2 cellular contexts compared by ENCODE assay signal in the genomic region with DNA sequence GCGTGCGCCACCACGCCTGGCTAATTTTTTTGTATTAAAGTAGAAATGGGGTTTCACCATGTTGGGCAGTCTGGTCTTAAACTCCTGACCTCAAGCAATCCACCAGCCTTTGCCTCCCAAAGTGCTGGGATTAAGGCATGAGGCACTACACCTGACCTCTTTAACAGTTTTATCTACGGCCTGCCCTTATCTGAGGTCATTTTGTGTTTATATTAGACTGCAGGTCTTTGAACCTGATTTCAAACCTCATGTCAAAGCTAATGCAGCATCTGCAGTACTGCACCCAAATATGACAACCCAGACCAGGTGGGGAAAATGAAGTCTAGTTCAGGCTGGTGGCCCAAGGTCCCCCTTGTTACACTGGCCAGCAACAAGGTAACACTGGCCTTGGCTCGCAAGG.
TF ChIP-seq lines count a peak whose summit lies in the region.

No MANE protein-coding gene starts in this region.

TF ChIP-seq in GM23338, 12 proteins besides CTCF, POLR2A, EP300 and RAD21 (continued from another document):
- TF ChIP-seq, protein P1, sequence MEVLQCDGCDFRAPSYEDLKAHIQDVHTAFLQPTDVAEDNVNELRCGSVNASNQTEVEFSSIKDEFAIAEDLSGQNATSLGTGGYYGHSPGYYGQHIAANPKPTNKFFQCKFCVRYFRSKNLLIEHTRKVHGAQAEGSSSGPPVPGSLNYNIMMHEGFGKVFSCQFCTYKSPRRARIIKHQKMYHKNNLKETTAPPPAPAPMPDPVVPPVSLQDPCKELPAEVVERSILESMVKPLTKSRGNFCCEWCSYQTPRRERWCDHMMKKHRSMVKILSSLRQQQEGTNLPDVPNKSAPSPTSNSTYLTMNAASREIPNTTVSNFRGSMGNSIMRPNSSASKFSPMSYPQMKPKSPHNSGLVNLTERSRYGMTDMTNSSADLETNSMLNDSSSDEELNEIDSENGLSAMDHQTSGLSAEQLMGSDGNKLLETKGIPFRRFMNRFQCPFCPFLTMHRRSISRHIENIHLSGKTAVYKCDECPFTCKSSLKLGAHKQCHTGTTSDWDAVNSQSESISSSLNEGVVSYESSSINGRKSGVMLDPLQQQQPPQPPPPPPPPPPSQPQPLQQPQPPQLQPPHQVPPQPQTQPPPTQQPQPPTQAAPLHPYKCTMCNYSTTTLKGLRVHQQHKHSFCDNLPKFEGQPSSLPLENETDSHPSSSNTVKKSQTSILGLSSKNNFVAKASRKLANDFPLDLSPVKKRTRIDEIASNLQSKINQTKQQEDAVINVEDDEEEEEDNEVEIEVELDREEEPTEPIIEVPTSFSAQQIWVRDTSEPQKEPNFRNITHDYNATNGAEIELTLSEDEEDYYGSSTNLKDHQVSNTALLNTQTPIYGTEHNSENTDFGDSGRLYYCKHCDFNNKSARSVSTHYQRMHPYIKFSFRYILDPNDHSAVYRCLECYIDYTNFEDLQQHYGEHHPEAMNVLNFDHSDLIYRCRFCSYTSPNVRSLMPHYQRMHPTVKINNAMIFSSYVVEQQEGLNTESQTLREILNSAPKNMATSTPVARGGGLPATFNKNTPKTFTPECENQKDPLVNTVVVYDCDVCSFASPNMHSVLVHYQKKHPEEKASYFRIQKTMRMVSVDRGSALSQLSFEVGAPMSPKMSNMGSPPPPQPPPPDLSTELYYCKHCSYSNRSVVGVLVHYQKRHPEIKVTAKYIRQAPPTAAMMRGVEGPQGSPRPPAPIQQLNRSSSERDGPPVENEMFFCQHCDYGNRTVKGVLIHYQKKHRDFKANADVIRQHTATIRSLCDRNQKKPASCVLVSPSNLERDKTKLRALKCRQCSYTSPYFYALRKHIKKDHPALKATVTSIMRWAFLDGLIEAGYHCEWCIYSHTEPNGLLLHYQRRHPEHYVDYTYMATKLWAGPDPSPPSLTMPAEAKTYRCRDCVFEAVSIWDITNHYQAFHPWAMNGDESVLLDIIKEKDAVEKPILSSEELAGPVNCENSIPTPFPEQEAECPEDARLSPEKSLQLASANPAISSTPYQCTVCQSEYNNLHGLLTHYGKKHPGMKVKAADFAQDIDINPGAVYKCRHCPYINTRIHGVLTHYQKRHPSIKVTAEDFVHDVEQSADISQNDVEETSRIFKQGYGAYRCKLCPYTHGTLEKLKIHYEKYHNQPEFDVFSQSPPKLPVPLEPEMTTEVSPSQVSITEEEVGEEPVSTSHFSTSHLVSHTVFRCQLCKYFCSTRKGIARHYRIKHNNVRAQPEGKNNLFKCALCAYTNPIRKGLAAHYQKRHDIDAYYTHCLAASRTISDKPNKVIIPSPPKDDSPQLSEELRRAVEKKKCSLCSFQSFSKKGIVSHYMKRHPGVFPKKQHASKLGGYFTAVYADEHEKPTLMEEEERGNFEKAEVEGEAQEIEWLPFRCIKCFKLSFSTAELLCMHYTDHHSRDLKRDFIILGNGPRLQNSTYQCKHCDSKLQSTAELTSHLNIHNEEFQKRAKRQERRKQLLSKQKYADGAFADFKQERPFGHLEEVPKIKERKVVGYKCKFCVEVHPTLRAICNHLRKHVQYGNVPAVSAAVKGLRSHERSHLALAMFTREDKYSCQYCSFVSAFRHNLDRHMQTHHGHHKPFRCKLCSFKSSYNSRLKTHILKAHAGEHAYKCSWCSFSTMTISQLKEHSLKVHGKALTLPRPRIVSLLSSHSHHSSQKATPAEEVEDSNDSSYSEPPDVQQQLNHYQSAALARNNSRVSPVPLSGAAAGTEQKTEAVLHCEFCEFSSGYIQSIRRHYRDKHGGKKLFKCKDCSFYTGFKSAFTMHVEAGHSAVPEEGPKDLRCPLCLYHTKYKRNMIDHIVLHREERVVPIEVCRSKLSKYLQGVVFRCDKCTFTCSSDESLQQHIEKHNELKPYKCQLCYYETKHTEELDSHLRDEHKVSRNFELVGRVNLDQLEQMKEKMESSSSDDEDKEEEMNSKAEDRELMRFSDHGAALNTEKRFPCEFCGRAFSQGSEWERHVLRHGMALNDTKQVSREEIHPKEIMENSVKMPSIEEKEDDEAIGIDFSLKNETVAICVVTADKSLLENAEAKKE (CRISPR knock-in tag; IDR thresholded peaks at IDR 0.05) = no peak
- no peak for TF ChIP-seq NANOG (IDR thresholded peaks at IDR 0.05; ENCODE audit: borderline replicate concordance)
- no peak for TF ChIP-seq EZH2 (IDR thresholded peaks at IDR 0.05; ENCODE audit: low read depth, unreplicated experiment)
- TF ChIP-seq, protein P2, sequence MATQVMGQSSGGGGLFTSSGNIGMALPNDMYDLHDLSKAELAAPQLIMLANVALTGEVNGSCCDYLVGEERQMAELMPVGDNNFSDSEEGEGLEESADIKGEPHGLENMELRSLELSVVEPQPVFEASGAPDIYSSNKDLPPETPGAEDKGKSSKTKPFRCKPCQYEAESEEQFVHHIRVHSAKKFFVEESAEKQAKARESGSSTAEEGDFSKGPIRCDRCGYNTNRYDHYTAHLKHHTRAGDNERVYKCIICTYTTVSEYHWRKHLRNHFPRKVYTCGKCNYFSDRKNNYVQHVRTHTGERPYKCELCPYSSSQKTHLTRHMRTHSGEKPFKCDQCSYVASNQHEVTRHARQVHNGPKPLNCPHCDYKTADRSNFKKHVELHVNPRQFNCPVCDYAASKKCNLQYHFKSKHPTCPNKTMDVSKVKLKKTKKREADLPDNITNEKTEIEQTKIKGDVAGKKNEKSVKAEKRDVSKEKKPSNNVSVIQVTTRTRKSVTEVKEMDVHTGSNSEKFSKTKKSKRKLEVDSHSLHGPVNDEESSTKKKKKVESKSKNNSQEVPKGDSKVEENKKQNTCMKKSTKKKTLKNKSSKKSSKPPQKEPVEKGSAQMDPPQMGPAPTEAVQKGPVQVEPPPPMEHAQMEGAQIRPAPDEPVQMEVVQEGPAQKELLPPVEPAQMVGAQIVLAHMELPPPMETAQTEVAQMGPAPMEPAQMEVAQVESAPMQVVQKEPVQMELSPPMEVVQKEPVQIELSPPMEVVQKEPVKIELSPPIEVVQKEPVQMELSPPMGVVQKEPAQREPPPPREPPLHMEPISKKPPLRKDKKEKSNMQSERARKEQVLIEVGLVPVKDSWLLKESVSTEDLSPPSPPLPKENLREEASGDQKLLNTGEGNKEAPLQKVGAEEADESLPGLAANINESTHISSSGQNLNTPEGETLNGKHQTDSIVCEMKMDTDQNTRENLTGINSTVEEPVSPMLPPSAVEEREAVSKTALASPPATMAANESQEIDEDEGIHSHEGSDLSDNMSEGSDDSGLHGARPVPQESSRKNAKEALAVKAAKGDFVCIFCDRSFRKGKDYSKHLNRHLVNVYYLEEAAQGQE (IDR thresholded peaks at IDR 0.05; ENCODE audit: unreplicated experiment) = no peak
- TF ChIP-seq CREB1 (CRISPR knock-in tag; IDR thresholded peaks at IDR 0.05; ENCODE audit: low read depth) = no peak
- no peak for TF ChIP-seq POLR2AphosphoS5 (IDR thresholded peaks at IDR 0.05; ENCODE audit: low read depth)

TF ChIP-seq in liver, 16 proteins besides CTCF, POLR2A, EP300 and RAD21 (continued from another document):
- peak; percentile 57 for TF ChIP-seq FOXA2 (IDR thresholded peaks at IDR 0.05)
- TF ChIP-seq JUND (IDR thresholded peaks at IDR 0.05) = peak; percentile 20 to 68
- peak; percentile 47 for TF ChIP-seq FOXA1 (IDR thresholded peaks at IDR 0.05)
- peak; percentile 57 for TF ChIP-seq SP1 (IDR thresholded peaks at IDR 0.05)
- TF ChIP-seq, protein P2 (IDR thresholded peaks at IDR 0.05) = peak; percentile 18
- TF ChIP-seq, protein P3, sequence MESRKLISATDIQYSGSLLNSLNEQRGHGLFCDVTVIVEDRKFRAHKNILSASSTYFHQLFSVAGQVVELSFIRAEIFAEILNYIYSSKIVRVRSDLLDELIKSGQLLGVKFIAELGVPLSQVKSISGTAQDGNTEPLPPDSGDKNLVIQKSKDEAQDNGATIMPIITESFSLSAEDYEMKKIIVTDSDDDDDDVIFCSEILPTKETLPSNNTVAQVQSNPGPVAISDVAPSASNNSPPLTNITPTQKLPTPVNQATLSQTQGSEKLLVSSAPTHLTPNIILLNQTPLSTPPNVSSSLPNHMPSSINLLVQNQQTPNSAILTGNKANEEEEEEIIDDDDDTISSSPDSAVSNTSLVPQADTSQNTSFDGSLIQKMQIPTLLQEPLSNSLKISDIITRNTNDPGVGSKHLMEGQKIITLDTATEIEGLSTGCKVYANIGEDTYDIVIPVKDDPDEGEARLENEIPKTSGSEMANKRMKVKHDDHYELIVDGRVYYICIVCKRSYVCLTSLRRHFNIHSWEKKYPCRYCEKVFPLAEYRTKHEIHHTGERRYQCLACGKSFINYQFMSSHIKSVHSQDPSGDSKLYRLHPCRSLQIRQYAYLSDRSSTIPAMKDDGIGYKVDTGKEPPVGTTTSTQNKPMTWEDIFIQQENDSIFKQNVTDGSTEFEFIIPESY (IDR thresholded peaks at IDR 0.05) = no peak
- TF ChIP-seq HNF4A (conservative IDR thresholded peaks at IDR 0.05) = peak; percentile 69 to 74
